ENCODE assay signal across 8 cellular contexts in the genomic region with DNA sequence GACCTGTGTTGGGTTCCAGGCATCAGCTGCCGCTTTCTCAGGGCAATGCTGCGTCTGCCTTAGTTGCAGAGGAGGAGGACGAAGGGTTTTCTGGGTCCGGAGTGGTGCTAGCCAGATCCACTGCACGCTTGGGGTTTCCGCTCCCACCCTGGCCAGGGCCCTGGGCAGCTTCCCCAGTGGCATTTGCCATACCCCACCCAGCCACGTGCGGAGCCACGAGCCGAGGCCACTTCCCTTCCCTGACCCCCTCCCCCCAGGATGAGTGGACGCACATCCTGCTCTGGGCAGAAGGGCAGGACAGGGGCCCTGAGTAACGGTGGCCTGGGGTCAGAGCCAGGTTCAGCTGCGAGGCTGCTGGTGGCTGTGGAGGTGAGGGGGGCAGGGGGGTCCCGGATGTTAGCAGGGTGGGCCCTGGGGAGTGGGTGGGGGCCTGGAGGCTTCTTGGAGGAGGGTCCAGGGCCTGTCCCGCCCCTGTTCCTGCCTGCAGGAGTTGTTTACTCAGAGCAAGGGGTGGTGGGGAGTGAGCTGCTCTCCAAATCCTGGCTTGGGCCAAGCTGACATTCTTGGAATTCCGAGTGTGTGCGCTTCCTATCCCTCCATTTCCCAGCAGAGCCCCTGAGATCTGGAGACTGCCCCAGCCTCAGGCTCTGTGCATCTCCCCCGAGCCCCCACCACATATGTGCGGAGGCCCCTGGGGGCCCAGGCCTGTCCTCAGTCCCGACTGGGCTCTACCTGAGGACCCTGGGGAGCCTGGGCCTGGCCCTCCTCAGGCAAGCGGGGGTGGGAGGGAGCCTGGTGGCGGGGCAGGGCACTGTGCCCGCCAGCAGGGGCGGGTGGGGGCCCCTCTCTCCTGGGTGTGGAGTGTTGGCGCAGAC. TPM values are rescaled to one million over a fixed set of nuclear protein-coding genes. Genes with fewer than 3 reads are reported as not detected.
DNase-seq lines count a peak whose midpoint lies in the region; ATAC-seq, FAIRE-seq and TF ChIP-seq lines count a peak whose summit lies in the region.

No MANE protein-coding gene starts in this region.

- DNase-seq in AG08396 (ENCODE audit: low spot score), result peak; percentile 93
- DNase-seq in HFFc6, result peak; percentile 91
- DNase-seq in activated CD8-positive, alpha-beta T cell treated with anti-CD3 and anti-CD28 coated beads for 36 hours, result peak; percentile 53
- DNase-seq in glomerular endothelial cell (ENCODE audit: extremely low read depth, low read depth, low spot score), result peak; percentile 77
- no peak for DNase-seq in neuronal stem cell (ENCODE audit: low spot score)
- DNase-seq in D721Med (ENCODE audit: insufficient read length, low spot score), result no peak
- DNase-seq in stimulated activated CD4-positive, alpha-beta T cell treated with anti-CD3 and anti-CD28 coated beads, Interleukin-1b, Interleukin-23, amount 100 ng/mL, for 48 hours, result no peak
- DNase-seq in NCI-H1436 treated with DMSO at 0.1 percent for 48 hours (lab: John Stamatoyannopoulos, UW), result no peak

- peak; percentile 6 for ATAC-seq in activated CD8-positive, alpha-beta T cell treated with anti-CD3 and anti-CD28 coated beads for 36 hours

- peak overlapping the region; percentile 70 for H3K9ac ChIP-seq in neuronal stem cell (ENCODE audit: low read depth, low read length, poor library complexity)

- POLR2A ChIA-PET in activated CD8-positive, alpha-beta T cell treated with anti-CD3 and anti-CD28 coated beads for 36 hours (lab: Charles Lee), result interaction anchor here (2.7 to 21.1 kb wide), 3 partner anchors 10 to 28 kb away, joined by 11 to 273 read pairs (median 81); partner anchors contain the start of genes CD151, CRACR2B, PNPLA2 and RPLP2

- peaks cover 44% of the 10 kb centered on the region for H3K4me1 Mint-ChIP-seq in HFFc6 (ENCODE audit: low read depth)
- peaks cover 35% of the 10 kb centered on the region for H3K4me1 Mint-ChIP-seq in activated CD8-positive, alpha-beta T cell treated with anti-CD3 and anti-CD28 coated beads for 36 hours (ENCODE audit: low read depth)

- intact Hi-C loops in activated CD8-positive, alpha-beta T cell treated with anti-CD3 and anti-CD28 coated beads for 36 hours (cut with micrococcal nuclease), result no loop called here

- peaks cover 21% of the 10 kb centered on the region for H3K36me3 Mint-ChIP-seq in HFFc6 (ENCODE audit: low read depth)
- peaks cover 14% of the 10 kb centered on the region for H3K36me3 Mint-ChIP-seq in activated CD8-positive, alpha-beta T cell treated with anti-CD3 and anti-CD28 coated beads for 36 hours (ENCODE audit: low read depth)

- FAIRE-seq in D721Med (lab: Jason Lieb, UNC), result no peak

- H3K27me3 ChIP-seq in neuronal stem cell (ENCODE audit: control insufficient read depth in 3 of 3, insufficient read depth in 3 of 3, low read depth in 1 of 3, low read length in 3 of 3), result peaks cover 0 to 7% (median 0%) of the 10 kb centered on the region in 3 experiments

- H2BK15ac ChIP-seq in neuronal stem cell (ENCODE audit: low read length), result peak overlapping the region; percentile 98

- peak overlapping the region; percentile 97 for H3K27ac Mint-ChIP-seq in HFFc6
- peak overlapping the region; percentile 25 for H3K27ac Mint-ChIP-seq in activated CD8-positive, alpha-beta T cell treated with anti-CD3 and anti-CD28 coated beads for 36 hours

- peak overlapping the region; percentile 90 for H3K4me3 Mint-ChIP-seq in HFFc6
- peak overlapping the region; percentile 78 for H3K4me3 Mint-ChIP-seq in activated CD8-positive, alpha-beta T cell treated with anti-CD3 and anti-CD28 coated beads for 36 hours

- peak overlapping the region; percentile 82 for H3K4me2 ChIP-seq in neuronal stem cell (ENCODE audit: insufficient read depth, low read length, poor library complexity, severe bottlenecking)

- peak overlapping the region; percentile 69 for H2BK5ac ChIP-seq in neuronal stem cell (ENCODE audit: low read length)

- H3K23ac ChIP-seq in neuronal stem cell (ENCODE audit: low read depth, low read length, poor library complexity), result peak overlapping the region; percentile 60

- peak overlapping the region; percentile 100 for H2AK5ac ChIP-seq in neuronal stem cell (ENCODE audit: low read depth, low read length)

- no peak overlapping the region for H4K91ac ChIP-seq in neuronal stem cell (ENCODE audit: low read depth, low read length, poor library complexity)

- H3K4me1 ChIP-seq in neuronal stem cell (ENCODE audit: control insufficient read depth in 2 of 2, insufficient read depth in 1 of 2, low read depth in 1 of 2, low read length in 2 of 2), result peaks cover 30 to 34% of the 10 kb centered on the region in 2 donors

- no peak overlapping the region for H3K4ac ChIP-seq in neuronal stem cell (ENCODE audit: low read length)

- no peaks in the 10 kb centered on the region for H3K9me3 ChIP-seq in neuronal stem cell (replicated peaks in 1 of 2; ENCODE audit: control insufficient read depth in 2 of 2, insufficient read depth in 1 of 2, low read depth in 1 of 2, low read length in 2 of 2)

- 0 out of 2 replicates have a peak, but pooled peaks cover 8% of the 10 kb centered on the region for H3K9me3 Mint-ChIP-seq in HFFc6
- H3K9me3 Mint-ChIP-seq in activated CD8-positive, alpha-beta T cell treated with anti-CD3 and anti-CD28 coated beads for 36 hours, result no peaks in the 10 kb centered on the region

- H3K36me3 ChIP-seq in neuronal stem cell (replicated peaks in 1 of 2; ENCODE audit: control insufficient read depth in 2 of 2, insufficient read depth in 2 of 2, low read length in 2 of 2), result peaks cover 21 to 24% of the 10 kb centered on the region in 2 donors

- TF ChIP-seq CTCF in HFFc6 (IDR thresholded peaks at IDR 0.05) (no peak), D721Med (IDR thresholded peaks at IDR 0.05; ENCODE audit: insufficient read depth, missing control alignments) (no peak)
- no peak for TF ChIP-seq CTCF in activated CD8-positive, alpha-beta T cell treated with anti-CD3 and anti-CD28 coated beads for 36 hours (IDR thresholded peaks at IDR 0.05)

- H3K27ac ChIP-seq in neuronal stem cell (replicated peaks; ENCODE audit: low read length), result peak overlapping the region; percentile 84

- H3K27me3 Mint-ChIP-seq in HFFc6 (ENCODE audit: insufficient read depth), result peaks cover 33% of the 10 kb centered on the region
- H3K27me3 Mint-ChIP-seq in activated CD8-positive, alpha-beta T cell treated with anti-CD3 and anti-CD28 coated beads for 36 hours, result peaks cover 8% of the 10 kb centered on the region

- H2AFZ ChIP-seq in neuronal stem cell (ENCODE audit: low read length), result peak overlapping the region; percentile 99

- CTCF ChIA-PET in activated CD8-positive, alpha-beta T cell treated with anti-CD3 and anti-CD28 coated beads for 36 hours (lab: Charles Lee), result interaction anchor here (1.0 to 1.2 kb wide), 4 partner anchors 9 to 25 kb away, joined by 3 to 5 read pairs (median 4); partner anchors contain the start of genes CRACR2B and PNPLA2

- H4K8ac ChIP-seq in neuronal stem cell (ENCODE audit: low read depth, low read length), result no peak overlapping the region

- peaks cover 19% of the 10 kb centered on the region for H3K79me1 ChIP-seq in neuronal stem cell (ENCODE audit: low read depth, low read length)

- peak overlapping the region; percentile 91 for H2BK120ac ChIP-seq in neuronal stem cell (ENCODE audit: low read depth, low read length)

- whole genome bisulfite sequencing in neuronal stem cell (ENCODE audit: extremely low coverage in 2 of 2, insufficient read length in 2 of 2, insufficient replicate concordance in 1 of 2), 2 donors, result no CpG with 5 or more reads among the region's 25 CpGs

- H3K18ac ChIP-seq in neuronal stem cell (ENCODE audit: low read length), result peak overlapping the region; percentile 84

- peak overlapping the region; percentile 96 for H3K4me3 ChIP-seq in neuronal stem cell (ENCODE audit: low read length in 2 of 2)

- peak overlapping the region; percentile 69 for H2BK12ac ChIP-seq in neuronal stem cell (ENCODE audit: low read length)

- H3K14ac ChIP-seq in neuronal stem cell (ENCODE audit: low read length), result no peak overlapping the region

RNA-seq across cellular contexts. Expression of gene TSPAN4, which starts 1.4 kb away (rescaled TPM):
- total RNA-seq in HFFc6 (2021; fragmentation: NEBNext Ultra II Directional; extraction: Animal tissue kit (Norgen Biotek cat#: 25700)), result 100 to 1,000 TPM; 193 to 267 (median 212) TPM
- 10 to 100 TPM; 15.4 to 16.0 TPM for total RNA-seq in activated CD8-positive, alpha-beta T cell treated with anti-CD3 and anti-CD28 coated beads for 36 hours
- 121 and 134 TPM in 2 replicates for total RNA-seq in glomerular endothelial cell
- polyA plus RNA-seq in neuronal stem cell (2013, experiment 1 of 2), result 39.4 TPM
- 35.6 TPM for polyA plus RNA-seq in neuronal stem cell (2013, experiment 2 of 2)

RNA-seq across cellular contexts. Expression of gene POLR2L, which starts 1.7 kb away (rescaled TPM):
- total RNA-seq in HFFc6 (2021; fragmentation: NEBNext Ultra II Directional; extraction: Animal tissue kit (Norgen Biotek cat#: 25700)), result 100 to 1,000 TPM; 439 to 504 (median 478) TPM
- total RNA-seq in activated CD8-positive, alpha-beta T cell treated with anti-CD3 and anti-CD28 coated beads for 36 hours, result 10 to 100 TPM; 83.0 to 89.2 TPM
- 125 and 145 TPM in 2 replicates for total RNA-seq in glomerular endothelial cell
- 129 TPM for polyA plus RNA-seq in neuronal stem cell (2013, experiment 1 of 2)
- polyA plus RNA-seq in neuronal stem cell (2013, experiment 2 of 2), result 129 TPM

RNA-seq across cellular contexts. Expression of gene CD151, which starts 11.3 kb away (rescaled TPM):
- total RNA-seq in HFFc6 (2021; fragmentation: NEBNext Ultra II Directional; extraction: Animal tissue kit (Norgen Biotek cat#: 25700)), result 1,000 to 10,000 TPM in 1 of 6 experiments, 100 to 1,000 TPM in 5; 719 to 1,001 (median 755) TPM
- 10 to 100 TPM; 45.9 to 46.5 TPM for total RNA-seq in activated CD8-positive, alpha-beta T cell treated with anti-CD3 and anti-CD28 coated beads for 36 hours
- 569 and 728 TPM in 2 replicates for total RNA-seq in glomerular endothelial cell
- polyA plus RNA-seq in neuronal stem cell (2013, experiment 1 of 2), result 74.1 TPM
- polyA plus RNA-seq in neuronal stem cell (2013, experiment 2 of 2), result 74.3 TPM

RNA-seq across cellular contexts. Expression of gene CRACR2B, which starts 16.3 kb away (rescaled TPM):
- 1 to 10 TPM in 4 of 6 experiments, under 1 TPM in 2; 0.63 to 2.2 (median 1.2) TPM for total RNA-seq in HFFc6 (2021; fragmentation: NEBNext Ultra II Directional; extraction: Animal tissue kit (Norgen Biotek cat#: 25700))
- 1 to 10 TPM; 2.1 to 2.4 TPM for total RNA-seq in activated CD8-positive, alpha-beta T cell treated with anti-CD3 and anti-CD28 coated beads for 36 hours
- 13.5 and 19.4 TPM in 2 replicates for total RNA-seq in glomerular endothelial cell
- polyA plus RNA-seq in neuronal stem cell (2013, experiment 1 of 2), result 12.4 TPM
- polyA plus RNA-seq in neuronal stem cell (2013, experiment 2 of 2), result 11.8 TPM

RNA-seq across cellular contexts. Expression of gene PNPLA2, which starts 25.3 kb away (rescaled TPM):
- total RNA-seq in HFFc6 (2021; fragmentation: NEBNext Ultra II Directional; extraction: Animal tissue kit (Norgen Biotek cat#: 25700)), result 100 to 1,000 TPM; 103 to 148 (median 130) TPM
- total RNA-seq in activated CD8-positive, alpha-beta T cell treated with anti-CD3 and anti-CD28 coated beads for 36 hours, result 10 to 100 TPM; 29.7 to 32.0 TPM
- 27.4 and 58.0 TPM in 2 replicates for total RNA-seq in glomerular endothelial cell
- 34.4 TPM for polyA plus RNA-seq in neuronal stem cell (2013, experiment 1 of 2)
- 33.9 TPM for polyA plus RNA-seq in neuronal stem cell (2013, experiment 2 of 2)

Comparison
In these comparisons a context has a peak if more than half of its experiments do, and no peak if none do; other contexts are left out.
1. DNase-seq: peak in AG08396 (single experiment), HFFc6 (single experiment), activated CD8-positive, alpha-beta T cell treated with anti-CD3 and anti-CD28 coated beads for 36 hours (single experiment) and glomerular endothelial cell (single experiment); none in neuronal stem cell (single experiment), D721Med (single experiment), stimulated activated CD4-positive, alpha-beta T cell treated with anti-CD3 and anti-CD28 coated beads, Interleukin-1b, Interleukin-23, amount 100 ng/mL, for 48 hours (single experiment) and NCI-H1436 treated with DMSO at 0.1 percent for 48 hours (single experiment).
2. RNA of gene CD151, which starts 11.3 kb away (total RNA-seq): 719 to 1,001 TPM in HFFc6 and 569 to 728 TPM in glomerular endothelial cell; 45.9 to 46.5 TPM in activated CD8-positive, alpha-beta T cell treated with anti-CD3 and anti-CD28 coated beads for 36 hours; every median in the first group is over 10 times any median in the second.